ENCODE assay signal across 13 cellular contexts in the genomic region with DNA sequence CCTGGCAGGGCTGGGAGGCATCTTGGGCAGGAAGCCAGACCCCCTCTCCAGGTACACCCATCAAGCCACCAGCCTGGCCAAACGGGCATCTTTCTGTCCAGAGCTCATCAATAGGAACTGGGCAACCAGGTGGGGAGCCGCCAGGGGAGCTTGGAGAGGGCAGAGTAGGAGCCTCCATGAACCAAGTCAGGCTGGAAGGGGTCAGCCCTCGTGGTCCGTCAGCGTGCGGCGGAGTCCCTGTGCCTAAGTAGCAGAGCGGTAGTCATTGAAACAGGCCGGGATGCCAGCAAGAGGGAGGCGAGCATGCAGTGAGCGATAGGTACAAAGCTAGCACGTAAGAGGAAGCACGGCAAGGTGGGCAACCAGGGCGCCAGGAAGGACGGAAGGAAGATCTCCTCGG. TPM values are rescaled to one million over a fixed set of nuclear protein-coding genes. Genes with fewer than 3 reads are reported as not detected.
A peak's percentile ranks its signal among the peaks of the same experiment; 100 is the strongest.
DNase-seq lines count a peak whose midpoint lies in the region; ATAC-seq and TF ChIP-seq lines count a peak whose summit lies in the region.
"Had no signal": no experiment of that assay in that cellular context is flagged by ENCODE, and none has a peak within 500 bp of the region (broad histone marks: within the 10 kb centered on the region; RNA-seq: fewer than 3 reads in every experiment).

No MANE protein-coding gene starts in this region.

- TF ChIP-seq CTCF in activated B cell treated with CpG ODN at 0.5 μM for 24 hours (IDR thresholded peaks at IDR 0.05), result no peak
- TF ChIP-seq CTCF in hepatocyte (IDR thresholded peaks at IDR 0.05; ENCODE audit: poor library complexity), result no peak
- no peak for TF ChIP-seq CTCF in smooth muscle cell (IDR thresholded peaks at IDR 0.05; ENCODE audit: borderline replicate concordance, insufficient read depth, poor library complexity, severe bottlenecking)
- no peak for TF ChIP-seq CTCF in ascending aorta (IDR thresholded peaks at IDR 0.05)

- H2AFZ ChIP-seq in hepatocyte (no peak overlapping the region), smooth muscle cell (ENCODE audit: low read depth) (no peak overlapping the region)

- no peaks in the 10 kb centered on the region for H3F3A ChIP-seq in smooth muscle cell (ENCODE audit: low read depth)

- POLR2A ChIA-PET in activated B cell treated with CpG ODN at 0.5 μM for 24 hours (lab: Charles Lee), result no interaction called here

- no peaks in the 10 kb centered on the region for H3K27me3 ChIP-seq in hepatocyte
- H3K27me3 ChIP-seq in smooth muscle cell (ENCODE audit: low read depth), result no peaks in the 10 kb centered on the region
- H3K27me3 ChIP-seq in ascending aorta, result no peaks in the 10 kb centered on the region
- H3K27me3 ChIP-seq: transverse colon had no signal

- H3K9me3 ChIP-seq in hepatocyte (ENCODE audit: low read depth), result no peaks in the 10 kb centered on the region
- H3K9me3 ChIP-seq in smooth muscle cell (replicated peaks; ENCODE audit: low read depth), result no peaks in the 10 kb centered on the region
- peaks cover 10 to 29% of the 10 kb centered on the region in 2 donors for H3K9me3 ChIP-seq in ascending aorta
- H3K9me3 ChIP-seq: esophagus squamous epithelium, transverse colon had no signal

- no peak overlapping the region for H3K9ac ChIP-seq in smooth muscle cell (ENCODE audit: low read depth)

- peak overlapping the region; percentile 76 for H3K4me3 Mint-ChIP-seq in activated T-cell treated with anti-CD3 and anti-CD28 coated beads, Interleukin-2, amount 50 U/mL, for 24 hours
- peak overlapping the region; percentile 39 for H3K4me3 Mint-ChIP-seq in activated B cell treated with CpG ODN at 0.5 μM for 24 hours

- H3K27ac ChIP-seq in hepatocyte, result no peak overlapping the region
- H3K27ac ChIP-seq in smooth muscle cell (ENCODE audit: low read depth), result no peak overlapping the region
- H3K27ac ChIP-seq in ascending aorta, result no peak overlapping the region
- H3K27ac ChIP-seq: esophagus squamous epithelium had no signal

- H4K20me1 ChIP-seq in hepatocyte (ENCODE audit: insufficient read depth, poor library complexity, severe bottlenecking) (no peaks in the 10 kb centered on the region), smooth muscle cell (ENCODE audit: low read depth) (peaks cover 19% of the 10 kb centered on the region)

- H3K36me3 Mint-ChIP-seq in activated T-cell treated with anti-CD3 and anti-CD28 coated beads, Interleukin-2, amount 50 U/mL, for 24 hours (ENCODE audit: low read depth), result peaks cover 24% of the 10 kb centered on the region
- H3K36me3 Mint-ChIP-seq in activated B cell treated with CpG ODN at 0.5 μM for 24 hours (ENCODE audit: low read depth), result no peaks in the 10 kb centered on the region

- 98% methylated on average over 16 of the region's 16 CpGs for WGBS in hepatocyte (ENCODE audit: low lambda C conversion rate, missing lambda C conversion rate)
- WGBS in smooth muscle cell (ENCODE audit: low lambda C conversion rate), result 99% methylated on average over 16 of the region's 16 CpGs

- no peaks in the 10 kb centered on the region for H3K36me3 ChIP-seq in hepatocyte (replicated peaks; ENCODE audit: insufficient read depth, low read depth)
- H3K36me3 ChIP-seq in smooth muscle cell (ENCODE audit: low read depth), result no peaks in the 10 kb centered on the region
- H3K36me3 ChIP-seq in ascending aorta, result peaks cover 2 to 31% of the 10 kb centered on the region in 2 donors
- H3K36me3 ChIP-seq: transverse colon had no signal

- peaks cover 3% of the 10 kb centered on the region for H3K9me3 Mint-ChIP-seq in activated T-cell treated with anti-CD3 and anti-CD28 coated beads, Interleukin-2, amount 50 U/mL, for 24 hours
- peaks cover 9% of the 10 kb centered on the region for H3K9me3 Mint-ChIP-seq in activated B cell treated with CpG ODN at 0.5 μM for 24 hours

- H3K4me2 ChIP-seq in hepatocyte (peak overlapping the region; percentile 97), smooth muscle cell (peak overlapping the region; percentile 93)

- no peak for DNase-seq in activated T-cell treated with anti-CD3 and anti-CD28 coated beads, Interleukin-2, amount 50 U/mL, for 24 hours
- DNase-seq in activated T-cell treated with anti-CD3 and anti-CD28 coated beads, Interleukin-2, amount 50 U/mL, for 48 hours, result no peak
- DNase-seq in activated B cell treated with CpG ODN at 0.5 μM for 24 hours (no peak), hepatocyte (ENCODE audit: low spot score) (no peak), smooth muscle cell (lab: John Stamatoyannopoulos, UW; ENCODE audit: unreplicated experiment) (no peak), ascending aorta (ENCODE audit: low spot score in 2 of 2) (no peak), NCI-H82 (lab: John Stamatoyannopoulos, UW) (no peak)
- DNase-seq: activated CD4-positive, alpha-beta T cell treated with anti-CD3 and anti-CD28 coated beads for 4 hours; esophagus squamous epithelium; hypothalamus; transverse colon had no signal

- peaks cover 40% of the 10 kb centered on the region for H3K79me2 ChIP-seq in hepatocyte
- H3K79me2 ChIP-seq in smooth muscle cell (ENCODE audit: low read depth), result peaks cover 16% of the 10 kb centered on the region

- H3K4me1 ChIP-seq in hepatocyte (ENCODE audit: insufficient read depth) (peaks cover 14% of the 10 kb centered on the region), smooth muscle cell (ENCODE audit: low read depth) (peaks cover 3% of the 10 kb centered on the region), ascending aorta (peaks cover 4 to 10% of the 10 kb centered on the region in 2 donors)

- H3K27ac Mint-ChIP-seq in activated T-cell treated with anti-CD3 and anti-CD28 coated beads, Interleukin-2, amount 50 U/mL, for 24 hours, result peak overlapping the region; percentile 63
- H3K27ac Mint-ChIP-seq in activated B cell treated with CpG ODN at 0.5 μM for 24 hours, result no peak overlapping the region

- H3K9me2 ChIP-seq in hepatocyte (replicated peaks; ENCODE audit: insufficient read depth), result no peaks in the 10 kb centered on the region

- H3K27me3 Mint-ChIP-seq in activated T-cell treated with anti-CD3 and anti-CD28 coated beads, Interleukin-2, amount 50 U/mL, for 24 hours, result no peaks in the 10 kb centered on the region
- H3K27me3 Mint-ChIP-seq in activated B cell treated with CpG ODN at 0.5 μM for 24 hours, result peaks cover 7% of the 10 kb centered on the region

- ATAC-seq in activated B cell treated with CpG ODN at 0.5 μM for 24 hours (ENCODE audit: low read depth) (no peak), HG02623 (IDR thresholded peaks at IDR 0.05; ENCODE audit: unreplicated experiment) (no peak)
- ATAC-seq: left ventricle myocardium superior had no signal

- CTCF ChIA-PET in activated B cell treated with CpG ODN at 0.5 μM for 24 hours (lab: Charles Lee), result no interaction called here

- H3K4me1 Mint-ChIP-seq in activated T-cell treated with anti-CD3 and anti-CD28 coated beads, Interleukin-2, amount 50 U/mL, for 24 hours (ENCODE audit: low read depth), result peaks cover 61% of the 10 kb centered on the region
- peaks cover 11% of the 10 kb centered on the region for H3K4me1 Mint-ChIP-seq in activated B cell treated with CpG ODN at 0.5 μM for 24 hours

- intact Hi-C loops in activated B cell treated with CpG ODN at 0.5 μM for 24 hours (cut with micrococcal nuclease) (loop anchor here (10.0 kb wide), 1 partner anchor 312 kb away; a partner anchor contains a TSS), ascending aorta (cut with DNase I) (loop anchor here (2.0 to 10.0 kb wide), 4 partner anchors 136 to 684 kb away; a partner anchor contains a TSS)

- H3K4me3 ChIP-seq in hepatocyte (no peak overlapping the region), smooth muscle cell (no peak overlapping the region), ascending aorta (peak overlapping the region in 1 of 2 donors; percentile 100)

RNA-seq across cellular contexts. Expression of a gene that starts 1.7 kb away (rescaled TPM):
- 6.9 and 7.0 TPM in 2 replicates for total RNA-seq in activated B cell treated with CpG ODN at 0.5 μM for 24 hours
- 20.6 and 23.4 TPM in 2 replicates for total RNA-seq in hepatocyte
- polyA plus RNA-seq in hepatocyte, result 13.0 and 15.3 TPM in 2 replicates
- total RNA-seq in smooth muscle cell, result 15.1 and 20.7 TPM in 2 replicates
- polyA plus RNA-seq in smooth muscle cell, result 12.6 and 14.9 TPM in 2 replicates
- total RNA-seq in ascending aorta, result 26.8 TPM
